10 cellular contexts compared by ENCODE assay signal in the genomic region with DNA sequence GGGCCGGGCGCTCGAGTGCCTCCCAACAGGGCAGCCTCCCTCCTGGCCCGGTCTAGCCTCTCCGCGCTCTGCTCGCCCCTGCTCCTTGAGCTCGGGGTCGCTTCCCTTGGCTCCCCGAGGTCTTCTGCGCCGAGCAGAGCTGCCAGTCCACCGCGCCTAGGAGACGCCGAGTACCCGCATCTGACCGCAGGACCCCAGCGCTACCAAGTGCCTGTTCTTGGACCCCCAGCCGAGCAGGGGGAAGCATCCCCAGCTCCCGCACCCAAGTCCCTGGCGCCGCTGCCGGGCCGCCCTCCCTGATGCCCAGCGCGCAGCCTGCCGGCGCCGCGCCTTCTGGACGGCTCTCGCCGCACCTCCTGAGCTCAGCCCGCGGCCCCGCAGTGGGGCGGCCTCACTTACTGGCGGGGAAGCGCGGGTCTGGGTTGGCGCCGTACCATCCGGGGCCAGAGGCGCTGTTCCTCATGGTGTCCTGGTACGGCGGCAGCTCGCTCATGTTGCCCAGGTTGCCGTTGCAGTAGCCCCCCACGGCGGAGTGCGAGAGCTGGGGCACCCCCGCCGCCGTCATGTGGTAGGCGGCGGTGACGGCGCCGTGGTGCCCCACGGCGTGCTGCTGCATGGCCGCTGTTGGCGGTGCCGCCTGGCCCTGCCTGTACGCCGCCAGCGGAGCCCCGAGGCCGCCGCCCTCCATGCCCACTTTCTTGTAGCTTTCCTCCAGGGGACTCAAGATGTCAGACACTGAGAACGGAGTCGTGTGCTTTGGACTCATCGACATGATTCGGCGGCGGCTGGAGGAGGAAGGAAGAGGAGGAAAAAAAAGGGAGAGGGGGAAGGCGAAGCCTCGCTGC. TPM values are rescaled to one million over a fixed set of nuclear protein-coding genes. Genes with fewer than 3 reads are reported as not detected.
DNase-seq lines count a peak whose midpoint lies in the region; ATAC-seq lines count a peak whose summit lies in the region.
"Had no signal": no experiment of that assay in that cellular context is flagged by ENCODE, and none has a peak within 500 bp of the region (broad histone marks: within the 10 kb centered on the region; RNA-seq: fewer than 3 reads in every experiment).

No MANE protein-coding gene starts in this region.

- H3K4me1 ChIP-seq in rectal smooth muscle tissue (ENCODE audit: control insufficient read depth, insufficient read depth, low read length): no peaks in the 10 kb centered on the region

- H3K9ac ChIP-seq in rectal smooth muscle tissue (ENCODE audit: low read length): no peak overlapping the region

- peak; percentile 53 for DNase-seq in DMS53 (lab: John Stamatoyannopoulos, UW)
- no peak for DNase-seq in DMS53 treated with DMSO at 0.1 percent for 48 hours (lab: John Stamatoyannopoulos, UW; ENCODE audit: unreplicated experiment)
- DNase-seq in M059J (ENCODE audit: low read depth): peak; percentile 7
- peak; percentile 59 for DNase-seq in ecto neural progenitor cell (ENCODE audit: low spot score)
- DNase-seq: T-helper 1 cell had no signal

- H3K4me3 ChIP-seq in rectal smooth muscle tissue (ENCODE audit: low read length): peak overlapping the region; percentile 22
- H3K4me3 ChIP-seq: cardiac muscle cell had no signal

- ATAC-seq in HG02970 (IDR thresholded peaks at IDR 0.05; ENCODE audit: low FRiP score, unreplicated experiment): no peak
- ATAC-seq in GM19467 (IDR thresholded peaks at IDR 0.05; ENCODE audit: unreplicated experiment): no peak
- no peak for ATAC-seq in GM21786 (IDR thresholded peaks at IDR 0.05; ENCODE audit: unreplicated experiment)

- peaks cover 50% of the 10 kb centered on the region for H3K27me3 ChIP-seq in rectal smooth muscle tissue (ENCODE audit: control insufficient read depth, insufficient read depth, low read length)

- no peaks in the 10 kb centered on the region for H3K36me3 ChIP-seq in rectal smooth muscle tissue (ENCODE audit: control insufficient read depth, insufficient read depth, low read length)
- H3K36me3 ChIP-seq: cardiac muscle cell had no signal

- H3K27ac ChIP-seq in rectal smooth muscle tissue (ENCODE audit: low read depth, low read length): no peak overlapping the region
- H3K27ac ChIP-seq: cardiac muscle cell had no signal

RNA-seq across cellular contexts. Expression of a gene that starts 1.2 kb away (rescaled TPM):
- total RNA-seq in M059J (2014; rRNA removed; shearing (Covaris generic)): 0.10 TPM in 1 of 2 replicates, not detected in the other
- total RNA-seq: cardiac muscle cell had no signal
